Comparison of ENCODE assay signal across 9 cellular contexts in genomic region chr12:67593041-67593870, GRCh38. TPM values are rescaled to one million over a fixed set of nuclear protein-coding genes. Genes with fewer than 3 reads are reported as not detected.
DNase-seq lines count a peak whose midpoint lies in the region; ATAC-seq and TF ChIP-seq lines count a peak whose summit lies in the region.
"Had no signal": no experiment of that assay in that cellular context is flagged by ENCODE, and none has a peak within 500 bp of the region (broad histone marks: within the 10 kb centered on the region; RNA-seq: fewer than 3 reads in every experiment).

No MANE protein-coding gene starts in this region.

- peaks cover 3% of the 10 kb centered on the region for H3K4me1 Mint-ChIP-seq in glutamatergic neuron (ENCODE audit: low read depth, unreplicated experiment)

- H3K4me3 Mint-ChIP-seq in glutamatergic neuron (ENCODE audit: unreplicated experiment), result no peak overlapping the region

- H3K27me3 Mint-ChIP-seq in glutamatergic neuron (ENCODE audit: unreplicated experiment), result no peaks in the 10 kb centered on the region

- no peak overlapping the region for H3K27ac Mint-ChIP-seq in glutamatergic neuron (ENCODE audit: unreplicated experiment)

- ATAC-seq in GM21367 (IDR thresholded peaks at IDR 0.05; ENCODE audit: unreplicated experiment), result peak; percentile 13
- ATAC-seq in HG03175 (IDR thresholded peaks at IDR 0.05; ENCODE audit: unreplicated experiment), result no peak
- no peak for ATAC-seq in omental fat pad (ENCODE audit: low FRiP score)

- peaks cover 8% of the 10 kb centered on the region for H3K36me3 Mint-ChIP-seq in glutamatergic neuron (ENCODE audit: unreplicated experiment)

- TF ChIP-seq CTCF in omental fat pad (IDR thresholded peaks at IDR 0.05) (no peak), glutamatergic neuron (IDR thresholded peaks at IDR 0.05; ENCODE audit: partially characterized antibody, unreplicated experiment) (no peak)

- DNase-seq in AG08396 (ENCODE audit: low spot score) (peak; percentile 9), RPMI7951 (ENCODE audit: low read depth) (peak; percentile 61), iPS-NIHi11 (ENCODE audit: low spot score) (peak; percentile 49), dedifferentiated amniotic fluid mesenchymal stem cell (ENCODE audit: extremely low spot score) (no peak), omental fat pad (ENCODE audit: low spot score) (no peak), glutamatergic neuron (no peak)
- DNase-seq: hypothalamus had no signal

- H3K9me3 Mint-ChIP-seq in glutamatergic neuron (ENCODE audit: unreplicated experiment), result peaks cover 4% of the 10 kb centered on the region

RNA-seq across cellular contexts. Expression of gene DYRK2, which starts 55.3 kb away (rescaled TPM):
- total RNA-seq in RPMI7951 (2014; rRNA removed; shearing (Covaris generic)), result 24.1 and 24.5 TPM in 2 replicates
- total RNA-seq in omental fat pad, result 10 to 100 TPM in 3 of 4 donors, 1 to 10 TPM in 1; 9.1 to 23.4 (median 18.4) TPM
- total RNA-seq in glutamatergic neuron (ENCODE audit: unreplicated experiment), result 70.9 TPM

Comparison
In these comparisons a context has a peak if more than half of its experiments do, and no peak if none do; other contexts are left out.
1. DNase-seq: peak in AG08396 (single experiment), RPMI7951 (single experiment) and iPS-NIHi11 (single experiment); none in dedifferentiated amniotic fluid mesenchymal stem cell (single experiment), omental fat pad (single experiment) and glutamatergic neuron (single experiment).